Comparison of ENCODE assay signal across 25 cellular contexts in genomic region chr3:12375572-12375971, GRCh38.
"Had no signal": no experiment of that assay in that cellular context is flagged by ENCODE, and none has a peak within 500 bp of the region (broad histone marks: within the 10 kb centered on the region; RNA-seq: fewer than 3 reads in every experiment).

No MANE protein-coding gene starts in this region.

- H3K9me3 ChIP-seq: ascending aorta, body of pancreas, SJSA1 had no signal

- DNase-seq: activated CD4-positive, alpha-beta T cell treated with anti-CD3 and anti-CD28 coated beads for 1 hour; activated CD4-positive, alpha-beta T cell treated with anti-CD3 and anti-CD28 coated beads, Interleukin-2, amount 10 ng/mL, durations not matched to agents 24 days and 14 days; activated CD4-positive, alpha-beta T cell treated with anti-CD3 and anti-CD28 coated beads, Interleukin-2, amount 50 U/mL, for 48 hours; activated CD8-positive, alpha-beta memory T cell treated with anti-CD3 and anti-CD28 coated beads, Interleukin-2, amount 10 ng/mL, durations not matched to agents 7 days and 5 days; activated effector memory CD4-positive, alpha-beta T cell treated with Interleukin-2 at 50 U/mL for 16 hours; activated naive CD4-positive, alpha-beta T cell; activated T-cell treated with anti-CD3 and anti-CD28 coated beads, Interleukin-2, amount 50 U/mL, for 24 hours; amniotic stem cell; body of pancreas; MM.1S; NCI-H1105; NCI-H1436; NCI-H1694 treated with DMSO at 0.1 percent for 48 hours; NCI-H2081 treated with DMSO at 0.1 percent for 48 hours; NCI-H2171 treated with DMSO at 0.1 percent for 48 hours; NCI-H226; NCI-H526; NCI-H774; RPMI8226; SHP77; SW 1271 had no signal

- H3K4me1 ChIP-seq: ascending aorta, body of pancreas, SJSA1 had no signal

- ATAC-seq: activated CD8-positive, alpha-beta memory T cell treated with anti-CD3 and anti-CD28 coated beads, Interleukin-2, amount 10 ng/mL, durations not matched to agents 7 days and 5 days; body of pancreas; SK-N-SH treated with all-trans-retinoic acid at 6 μM for 48 hours; WTC11 had no signal

- H3K27me3 ChIP-seq: ascending aorta, body of pancreas, SJSA1 had no signal

- H3K36me3 ChIP-seq: ascending aorta, SJSA1 had no signal

- H3K27ac ChIP-seq: ascending aorta, body of pancreas, SJSA1 had no signal

- H3K4me3 ChIP-seq: ascending aorta, body of pancreas, SJSA1 had no signal
